Comparison of ENCODE assay signal across 1 cellular context in the genomic region with DNA sequence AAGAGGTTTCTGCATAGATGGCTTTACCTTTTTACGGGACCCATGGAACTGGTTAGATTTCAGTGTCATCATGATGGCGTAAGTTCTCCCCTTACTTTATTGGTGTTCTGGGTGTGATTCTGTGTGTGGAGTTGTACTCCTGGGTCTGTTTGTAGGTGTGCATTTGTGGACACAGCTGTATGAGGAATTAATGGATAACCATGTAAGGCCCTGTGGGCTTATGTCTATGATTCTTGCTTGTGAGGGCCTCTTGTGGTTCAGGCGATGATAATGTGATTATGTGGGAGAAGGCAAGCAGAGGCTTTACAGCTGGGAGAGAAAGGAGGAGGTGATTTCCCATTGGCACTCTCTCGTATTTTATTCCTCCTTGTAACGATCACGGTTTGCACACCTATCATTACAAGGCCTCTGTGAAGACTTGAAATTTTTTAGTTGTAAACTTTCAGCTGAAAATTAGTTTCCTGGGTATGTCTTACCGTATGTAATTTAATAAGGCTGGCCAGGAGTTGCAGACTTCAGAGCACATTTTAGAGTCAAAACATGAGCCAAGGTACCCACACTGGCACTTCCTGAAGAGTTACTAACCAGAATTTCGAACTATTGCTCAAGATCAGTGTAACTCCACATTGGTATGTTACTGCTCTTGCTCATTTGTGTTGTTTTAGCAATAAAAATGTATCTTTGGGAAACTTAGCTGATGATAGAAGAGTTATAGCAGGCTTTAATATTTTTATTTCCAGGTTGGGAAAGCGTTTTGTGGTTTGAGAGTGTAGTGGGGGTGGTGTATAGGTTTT.
TF ChIP-seq lines count a peak whose summit lies in the region.

No MANE protein-coding gene starts in this region.

TF ChIP-seq in HepG2, 621 proteins besides CTCF, POLR2A, EP300 and RAD21 (continued from another document):
- TF ChIP-seq ZKSCAN1 (IDR thresholded peaks at IDR 0.05; ENCODE audit: low read length) (no peak), ZNF720 (CRISPR knock-in tag; IDR thresholded peaks at IDR 0.05) (no peak), ZNF747 (CRISPR knock-in tag; IDR thresholded peaks at IDR 0.05; ENCODE audit: borderline replicate concordance) (no peak), NR2F6 (IDR thresholded peaks at IDR 0.05) (no peak), NR2F6 (CRISPR knock-in tag; IDR thresholded peaks at IDR 0.05) (no peak), MATR3 (CRISPR knock-in tag; IDR thresholded peaks at IDR 0.05) (no peak), ZNF354B (CRISPR knock-in tag; IDR thresholded peaks at IDR 0.05) (no peak), ZNF256 (CRISPR knock-in tag; conservative IDR thresholded peaks at IDR 0.05) (no peak), RCOR2 (CRISPR knock-in tag; IDR thresholded peaks at IDR 0.05) (no peak), ZNF724P (CRISPR knock-in tag; IDR thresholded peaks at IDR 0.05; ENCODE audit: borderline replicate concordance) (no peak), ZKSCAN8 (CRISPR knock-in tag; IDR thresholded peaks at IDR 0.05; ENCODE audit: borderline replicate concordance) (no peak), MBD4 (IDR thresholded peaks at IDR 0.05; ENCODE audit: borderline replicate concordance, low read length) (no peak), ZNF672 (CRISPR knock-in tag; IDR thresholded peaks at IDR 0.05) (no peak)
- TF ChIP-seq, protein P1, sequence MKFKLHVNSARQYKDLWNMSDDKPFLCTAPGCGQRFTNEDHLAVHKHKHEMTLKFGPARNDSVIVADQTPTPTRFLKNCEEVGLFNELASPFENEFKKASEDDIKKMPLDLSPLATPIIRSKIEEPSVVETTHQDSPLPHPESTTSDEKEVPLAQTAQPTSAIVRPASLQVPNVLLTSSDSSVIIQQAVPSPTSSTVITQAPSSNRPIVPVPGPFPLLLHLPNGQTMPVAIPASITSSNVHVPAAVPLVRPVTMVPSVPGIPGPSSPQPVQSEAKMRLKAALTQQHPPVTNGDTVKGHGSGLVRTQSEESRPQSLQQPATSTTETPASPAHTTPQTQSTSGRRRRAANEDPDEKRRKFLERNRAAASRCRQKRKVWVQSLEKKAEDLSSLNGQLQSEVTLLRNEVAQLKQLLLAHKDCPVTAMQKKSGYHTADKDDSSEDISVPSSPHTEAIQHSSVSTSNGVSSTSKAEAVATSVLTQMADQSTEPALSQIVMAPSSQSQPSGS (CRISPR knock-in tag; IDR thresholded peaks at IDR 0.05): no peak
- TF ChIP-seq, protein P2, sequence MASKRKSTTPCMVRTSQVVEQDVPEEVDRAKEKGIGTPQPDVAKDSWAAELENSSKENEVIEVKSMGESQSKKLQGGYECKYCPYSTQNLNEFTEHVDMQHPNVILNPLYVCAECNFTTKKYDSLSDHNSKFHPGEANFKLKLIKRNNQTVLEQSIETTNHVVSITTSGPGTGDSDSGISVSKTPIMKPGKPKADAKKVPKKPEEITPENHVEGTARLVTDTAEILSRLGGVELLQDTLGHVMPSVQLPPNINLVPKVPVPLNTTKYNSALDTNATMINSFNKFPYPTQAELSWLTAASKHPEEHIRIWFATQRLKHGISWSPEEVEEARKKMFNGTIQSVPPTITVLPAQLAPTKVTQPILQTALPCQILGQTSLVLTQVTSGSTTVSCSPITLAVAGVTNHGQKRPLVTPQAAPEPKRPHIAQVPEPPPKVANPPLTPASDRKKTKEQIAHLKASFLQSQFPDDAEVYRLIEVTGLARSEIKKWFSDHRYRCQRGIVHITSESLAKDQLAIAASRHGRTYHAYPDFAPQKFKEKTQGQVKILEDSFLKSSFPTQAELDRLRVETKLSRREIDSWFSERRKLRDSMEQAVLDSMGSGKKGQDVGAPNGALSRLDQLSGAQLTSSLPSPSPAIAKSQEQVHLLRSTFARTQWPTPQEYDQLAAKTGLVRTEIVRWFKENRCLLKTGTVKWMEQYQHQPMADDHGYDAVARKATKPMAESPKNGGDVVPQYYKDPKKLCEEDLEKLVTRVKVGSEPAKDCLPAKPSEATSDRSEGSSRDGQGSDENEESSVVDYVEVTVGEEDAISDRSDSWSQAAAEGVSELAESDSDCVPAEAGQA (IDR thresholded peaks at IDR 0.05; ENCODE audit: low read depth): no peak
- TF ChIP-seq, protein P2 (CRISPR knock-in tag; IDR thresholded peaks at IDR 0.05; ENCODE audit: borderline replicate concordance): no peak
- TF ChIP-seq, protein P3, sequence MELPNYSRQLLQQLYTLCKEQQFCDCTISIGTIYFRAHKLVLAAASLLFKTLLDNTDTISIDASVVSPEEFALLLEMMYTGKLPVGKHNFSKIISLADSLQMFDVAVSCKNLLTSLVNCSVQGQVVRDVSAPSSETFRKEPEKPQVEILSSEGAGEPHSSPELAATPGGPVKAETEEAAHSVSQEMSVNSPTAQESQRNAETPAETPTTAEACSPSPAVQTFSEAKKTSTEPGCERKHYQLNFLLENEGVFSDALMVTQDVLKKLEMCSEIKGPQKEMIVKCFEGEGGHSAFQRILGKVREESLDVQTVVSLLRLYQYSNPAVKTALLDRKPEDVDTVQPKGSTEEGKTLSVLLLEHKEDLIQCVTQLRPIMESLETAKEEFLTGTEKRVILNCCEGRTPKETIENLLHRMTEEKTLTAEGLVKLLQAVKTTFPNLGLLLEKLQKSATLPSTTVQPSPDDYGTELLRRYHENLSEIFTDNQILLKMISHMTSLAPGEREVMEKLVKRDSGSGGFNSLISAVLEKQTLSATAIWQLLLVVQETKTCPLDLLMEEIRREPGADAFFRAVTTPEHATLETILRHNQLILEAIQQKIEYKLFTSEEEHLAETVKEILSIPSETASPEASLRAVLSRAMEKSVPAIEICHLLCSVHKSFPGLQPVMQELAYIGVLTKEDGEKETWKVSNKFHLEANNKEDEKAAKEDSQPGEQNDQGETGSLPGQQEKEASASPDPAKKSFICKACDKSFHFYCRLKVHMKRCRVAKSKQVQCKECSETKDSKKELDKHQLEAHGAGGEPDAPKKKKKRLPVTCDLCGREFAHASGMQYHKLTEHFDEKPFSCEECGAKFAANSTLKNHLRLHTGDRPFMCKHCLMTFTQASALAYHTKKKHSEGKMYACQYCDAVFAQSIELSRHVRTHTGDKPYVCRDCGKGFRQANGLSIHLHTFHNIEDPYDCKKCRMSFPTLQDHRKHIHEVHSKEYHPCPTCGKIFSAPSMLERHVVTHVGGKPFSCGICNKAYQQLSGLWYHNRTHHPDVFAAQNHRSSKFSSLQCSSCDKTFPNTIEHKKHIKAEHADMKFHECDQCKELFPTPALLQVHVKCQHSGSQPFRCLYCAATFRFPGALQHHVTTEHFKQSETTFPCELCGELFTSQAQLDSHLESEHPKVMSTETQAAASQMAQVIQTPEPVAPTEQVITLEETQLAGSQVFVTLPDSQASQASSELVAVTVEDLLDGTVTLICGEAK (IDR thresholded peaks at IDR 0.05): no peak
- TF ChIP-seq, protein P3 (CRISPR knock-in tag; IDR thresholded peaks at IDR 0.05): no peak
